26 cellular contexts compared by ENCODE assay signal in the genomic region with DNA sequence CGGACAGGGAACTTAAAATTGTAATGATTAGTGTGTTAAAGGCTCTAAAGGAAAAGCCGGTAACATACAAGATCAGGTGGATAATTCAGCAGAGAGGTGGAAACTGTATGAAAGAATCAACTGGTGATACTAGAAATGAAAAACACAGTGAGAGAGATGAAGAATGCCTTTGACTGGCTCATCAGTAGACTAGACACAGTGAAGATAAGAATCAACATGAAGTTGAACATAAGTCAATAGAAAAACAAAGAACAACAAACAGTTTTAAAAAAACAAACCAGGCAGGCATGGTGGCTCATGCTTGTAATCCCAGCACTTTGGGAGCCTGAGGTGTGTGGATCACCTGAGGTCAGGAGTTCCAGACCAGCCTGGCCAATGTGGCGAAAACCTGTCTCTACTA.
"Had no signal": no experiment of that assay in that cellular context is flagged by ENCODE, and none has a peak within 500 bp of the region (broad histone marks: within the 10 kb centered on the region; RNA-seq: fewer than 3 reads in every experiment).

No MANE protein-coding gene starts in this region.

- DNase-seq: colonic mucosa; cortex of kidney; effector CD8-positive, alpha-beta T cell; effector memory CD8-positive, alpha-beta T cell; endodermal cell; erythroblast; esophagus squamous epithelium; foreskin fibroblast; foreskin melanocyte; gastrocnemius medialis; glutamatergic neuron; head of caudate nucleus; heart right ventricle; hippocampal formation; left cardiac atrium; left lung; left ventricle myocardium superior; lower lobe of right lung; mesenchymal stem cell; mucosa of descending colon; naive B cell had no signal

- H3K27ac ChIP-seq: colonic mucosa, epithelial cell of prostate, esophagus squamous epithelium, gastrocnemius medialis, heart right ventricle, left lung, lower lobe of right lung had no signal

- H3K4me1 ChIP-seq: colonic mucosa, esophagus squamous epithelium, gastrocnemius medialis had no signal

- H3K9me3 ChIP-seq: colonic mucosa, gastrocnemius medialis, lower lobe of right lung had no signal

- H3K36me3 ChIP-seq: colonic mucosa, esophagus squamous epithelium, gastrocnemius medialis, heart right ventricle, lower lobe of right lung had no signal

- H3K27me3 ChIP-seq: colonic mucosa, esophagus squamous epithelium, gastrocnemius medialis, heart right ventricle, left lung had no signal

- ATAC-seq: effector memory CD8-positive, alpha-beta T cell; esophagus mucosa; gastrocnemius medialis; heart right ventricle; left cardiac atrium; left lung; left ventricle myocardium superior; lower lobe of right lung; mucosa of descending colon had no signal

- FAIRE-seq: endometrium, islet of Langerhans, keratinocyte had no signal

- H3K4me3 ChIP-seq: colonic mucosa, esophagus squamous epithelium, gastrocnemius medialis, heart right ventricle, left lung, lower lobe of right lung, mucosa of descending colon had no signal
